In genomic region chr12:112381898-112382796, GRCh38 we compare ENCODE assay signal across 8 cellular contexts. TPM values are rescaled to one million over a fixed set of nuclear protein-coding genes. Genes with fewer than 3 reads are reported as not detected.
DNase-seq lines count a peak whose midpoint lies in the region; ATAC-seq and TF ChIP-seq lines count a peak whose summit lies in the region.

Gene HECTD4 (minus strand): TSS chr12:112382431. CDS start chr12:112382128, 303 bp downstream.

- WGBS in testis, 2 donors, result 1% methylated on average over 17 to 42 of the region's 104 CpGs

- H4K20me1 ChIP-seq in osteoblast (ENCODE audit: insufficient read depth, low read length), result peaks cover 14% of the 10 kb centered on the region

- TF ChIP-seq POLR2A in testis (IDR thresholded peaks at IDR 0.05), result peak; percentile 4

- H3K9me3 ChIP-seq in osteoblast (ENCODE audit: low read depth, low read length) (no peaks in the 10 kb centered on the region), testis (no peaks in the 10 kb centered on the region)

- CTCF ChIA-PET in GM10248 (lab: Yijun Ruan, JAX), result interaction anchor here (1.4 kb wide), 1 partner anchor 184 kb away, joined by 4 read pairs; no protein-coding TSS in a partner anchor

- H3K36me3 ChIP-seq in osteoblast (ENCODE audit: insufficient read depth, low read length), result no peaks in the 10 kb centered on the region
- H3K36me3 ChIP-seq in testis (ENCODE audit: low read depth, missing control alignments), result no peaks in the 10 kb centered on the region

- peaks cover 30% of the 10 kb centered on the region for H3K4me1 Mint-ChIP-seq in glutamatergic neuron (ENCODE audit: low read depth, unreplicated experiment)

- DNase-seq in GM10248 (ENCODE audit: extremely low spot score) (peak; percentile 98), NCI-H1092 (lab: John Stamatoyannopoulos, UW) (peak; percentile 80), SKM-1 (lab: John Stamatoyannopoulos, UW; ENCODE audit: unreplicated experiment) (peak; percentile 15), glutamatergic neuron (peak; percentile 99), osteoblast (ENCODE audit: insufficient read length, low spot score, missing footprints) (peak; percentile 100), testis (peak; percentile 99)
- DNase-seq in activated naive CD4-positive, alpha-beta T cell treated with anti-CD3 and anti-CD28 coated beads, Interleukin-2, amount 50 U/mL, for 72 hours (ENCODE audit: low spot score in 2 of 2), result peak; percentile 91 to 96

- H3K27ac ChIP-seq in osteoblast (ENCODE audit: low read depth, low read length), result peak within 1 kb of the TSS; percentile 58
- H3K27ac ChIP-seq in testis, result peak within 1 kb of the TSS; percentile 57 to 89

- peak; percentile 89 for ATAC-seq in HG02588 (IDR thresholded peaks at IDR 0.05; ENCODE audit: unreplicated experiment)
- ATAC-seq in activated naive CD4-positive, alpha-beta T cell treated with anti-CD3 and anti-CD28 coated beads, Interleukin-2, amount 50 U/mL, for 72 hours, result peak; percentile 95 to 98

- H3K27ac Mint-ChIP-seq in activated naive CD4-positive, alpha-beta T cell treated with anti-CD3 and anti-CD28 coated beads, Interleukin-2, amount 50 U/mL, for 72 hours, result peak within 1 kb of the TSS; percentile 89 to 99
- peak within 1 kb of the TSS; percentile 99 for H3K27ac Mint-ChIP-seq in glutamatergic neuron (ENCODE audit: unreplicated experiment)

- H3K4me3 ChIP-seq in osteoblast (ENCODE audit: insufficient read depth, low read length) (peak within 1 kb of the TSS; percentile 90), testis (peak within 1 kb of the TSS; percentile 81 to 95)

- H3K79me2 ChIP-seq in osteoblast (ENCODE audit: insufficient read depth, low read length), result peaks cover 44% of the 10 kb centered on the region

- H3K4me2 ChIP-seq in osteoblast (ENCODE audit: insufficient read depth, low read length), result peak within 1 kb of the TSS; percentile 95

- peaks cover 9 to 12% of the 10 kb centered on the region in 2 donors for H3K36me3 Mint-ChIP-seq in activated naive CD4-positive, alpha-beta T cell treated with anti-CD3 and anti-CD28 coated beads, Interleukin-2, amount 50 U/mL, for 72 hours
- H3K36me3 Mint-ChIP-seq in glutamatergic neuron (ENCODE audit: unreplicated experiment), result no peaks in the 10 kb centered on the region

- H3K27me3 Mint-ChIP-seq in glutamatergic neuron (ENCODE audit: unreplicated experiment), result peaks cover 12% of the 10 kb centered on the region

- no peak for TF ChIP-seq CTCF in GM10248 (IDR thresholded peaks at IDR 0.05; ENCODE audit: control extremely low read depth, extremely low read depth, low read depth, missing control alignments)
- no peak for TF ChIP-seq CTCF in glutamatergic neuron (IDR thresholded peaks at IDR 0.05; ENCODE audit: partially characterized antibody, unreplicated experiment)
- no peak for TF ChIP-seq CTCF in osteoblast (IDR thresholded peaks at IDR 0.05; ENCODE audit: extremely low read depth, low read depth, low read length)
- TF ChIP-seq CTCF in testis (IDR thresholded peaks at IDR 0.05), result no peak

- POLR2A ChIA-PET in GM10248 (lab: Yijun Ruan, JAX), result no interaction called here

- H3K4me3 Mint-ChIP-seq in glutamatergic neuron (ENCODE audit: unreplicated experiment), result peak within 1 kb of the TSS; percentile 100

- H3K27me3 ChIP-seq in osteoblast (ENCODE audit: insufficient read depth, low read length) (no peaks in the 10 kb centered on the region), testis (no peaks in the 10 kb centered on the region)

- H3K4me1 ChIP-seq in osteoblast (ENCODE audit: insufficient read depth, low read length), result peaks cover 18% of the 10 kb centered on the region
- H3K4me1 ChIP-seq in testis, result peaks cover 4% of the 10 kb centered on the region

- H3K9me3 Mint-ChIP-seq in activated naive CD4-positive, alpha-beta T cell treated with anti-CD3 and anti-CD28 coated beads, Interleukin-2, amount 50 U/mL, for 72 hours, result no peaks in the 10 kb centered on the region
- peaks cover 15% of the 10 kb centered on the region for H3K9me3 Mint-ChIP-seq in glutamatergic neuron (ENCODE audit: unreplicated experiment)

- intact Hi-C loops in testis (cut with DNase I; ENCODE audit: low total_unique reads), result no loop called here

- peak within 1 kb of the TSS; percentile 98 for H2AFZ ChIP-seq in osteoblast (ENCODE audit: low read length)

RNA-seq across cellular contexts. Expression of gene HECTD4, which starts in this region (rescaled TPM):
- total RNA-seq in activated naive CD4-positive, alpha-beta T cell treated with anti-CD3 and anti-CD28 coated beads, Interleukin-2, amount 50 U/mL, for 72 hours, result 10 to 100 TPM; 26.7 to 31.0 TPM
- total RNA-seq in glutamatergic neuron (ENCODE audit: unreplicated experiment) (261 TPM), osteoblast (29.0 and 38.6 TPM in 2 replicates), testis (10 to 100 TPM; 68.8 to 91.8 TPM)
- 49.6 TPM for polyA plus RNA-seq in testis (ENCODE audit: insufficient read depth, low read depth, low replicate concordance)

Comparison
In these comparisons a context has a peak if more than half of its experiments do, and no peak if none do; other contexts are left out.
1. Peak in every context shown above with its lines: DNase-seq, ATAC-seq, H3K4me3 ChIP-seq and H3K27ac ChIP-seq.
2. DNase-seq: peak in every context shown above with its lines; median percentile 100 in osteoblast; 99 in glutamatergic neuron; 99 in testis; 98 in GM10248; 94 in activated naive CD4-positive, alpha-beta T cell treated with anti-CD3 and anti-CD28 coated beads, Interleukin-2, amount 50 U/mL, for 72 hours; 80 in NCI-H1092; 15 in SKM-1.